ENCODE assay signal across 8 cellular contexts in genomic region chr15:72285927-72286516, GRCh38. TPM values are rescaled to one million over a fixed set of nuclear protein-coding genes. Genes with fewer than 3 reads are reported as not detected.
DNase-seq lines count a peak whose midpoint lies in the region; ATAC-seq and TF ChIP-seq lines count a peak whose summit lies in the region.

No MANE protein-coding gene starts in this region.

- CTCF ChIA-PET in AG04449 (lab: Yijun Ruan, JAX): interaction anchor here (0.8 to 3.6 kb wide), 6 partner anchors 7 to 86 kb away, joined by 3 to 28 read pairs (median 8); no protein-coding TSS in a partner anchor

- in situ Hi-C loops in SK-MEL-5 (cut with HindIII; ENCODE audit: low pct_unique_long_range_greater_than_20kb, low sequenced_read_pairs): no loop called here

- ATAC-seq in GM18520 (IDR thresholded peaks at IDR 0.05; ENCODE audit: unreplicated experiment) (no peak), GM18858 (IDR thresholded peaks at IDR 0.05; ENCODE audit: unreplicated experiment) (no peak)

- POLR2A ChIA-PET in AG04449 (lab: Yijun Ruan, JAX): no interaction called here

- H3K4me3 ChIP-seq in AG04449 (ENCODE audit: low read depth, low read length): no peak overlapping the region

- TF ChIP-seq CTCF in AG04449 (IDR thresholded peaks at IDR 0.05; ENCODE audit: insufficient read depth, low read length, missing control alignments) (peak; percentile 46), GM20000 (IDR thresholded peaks at IDR 0.05; ENCODE audit: extremely low read depth, missing control alignments) (peak; percentile 25)

- DNase-seq in AG04449 (ENCODE audit: low read depth, low spot score) (no peak), GM20000 (ENCODE audit: low spot score) (no peak), SK-MEL-5 (ENCODE audit: low read depth, low spot score) (peak; percentile 64), amniotic epithelial cell (ENCODE audit: low read depth) (peak; percentile 44), islet precursor cell (peak; percentile 68)
- peak; percentile 64 for DNase-seq in stimulated activated CD8-positive, alpha-beta memory T cell treated with anti-CD3 and anti-CD28 coated beads, Interleukin-4, amount 100 ng/mL, for 48 hours

RNA-seq across cellular contexts. Expression of gene PARP6, which starts 13.7 kb away (rescaled TPM):
- 24.2 and 27.3 TPM in 2 replicates for total RNA-seq in SK-MEL-5 (2014; rRNA removed; shearing (Covaris generic))
- 16.9 and 22.6 TPM in 2 replicates for polyA plus RNA-seq in SK-MEL-5 (2015; cell fraction: cytosol; rRNA removed)
- polyA plus RNA-seq in SK-MEL-5 (2015; cell fraction: nucleus; rRNA removed): 417 and 445 TPM in 2 replicates

RNA-seq across cellular contexts. Expression of gene CELF6, which starts 33.9 kb away (rescaled TPM):
- 0.24 TPM in 1 of 2 replicates, not detected in the other for total RNA-seq in SK-MEL-5 (2014; rRNA removed; shearing (Covaris generic))
- polyA plus RNA-seq in SK-MEL-5 (2015; cell fraction: cytosol; rRNA removed): 0.21 TPM in 1 of 2 replicates, not detected in the other
- polyA plus RNA-seq in SK-MEL-5 (2015; cell fraction: nucleus; rRNA removed): 1.8 and 2.7 TPM in 2 replicates

RNA-seq across cellular contexts. Expression of gene PKM, which starts 55.0 kb away (rescaled TPM):
- 1,252 and 1,322 TPM in 2 replicates for total RNA-seq in SK-MEL-5 (2014; rRNA removed; shearing (Covaris generic))
- 1,084 and 1,242 TPM in 2 replicates for polyA plus RNA-seq in SK-MEL-5 (2015; cell fraction: cytosol; rRNA removed)
- polyA plus RNA-seq in SK-MEL-5 (2015; cell fraction: nucleus; rRNA removed): 800 and 830 TPM in 2 replicates

Comparison
In these comparisons a context has a peak if more than half of its experiments do, and no peak if none do; other contexts are left out.
1. DNase-seq: peak in SK-MEL-5 (single experiment), amniotic epithelial cell (single experiment), islet precursor cell (single experiment) and stimulated activated CD8-positive, alpha-beta memory T cell treated with anti-CD3 and anti-CD28 coated beads, Interleukin-4, amount 100 ng/mL, for 48 hours (single experiment); none in AG04449 (single experiment) and GM20000 (single experiment).